9 cellular contexts compared by ENCODE assay signal in the genomic region with DNA sequence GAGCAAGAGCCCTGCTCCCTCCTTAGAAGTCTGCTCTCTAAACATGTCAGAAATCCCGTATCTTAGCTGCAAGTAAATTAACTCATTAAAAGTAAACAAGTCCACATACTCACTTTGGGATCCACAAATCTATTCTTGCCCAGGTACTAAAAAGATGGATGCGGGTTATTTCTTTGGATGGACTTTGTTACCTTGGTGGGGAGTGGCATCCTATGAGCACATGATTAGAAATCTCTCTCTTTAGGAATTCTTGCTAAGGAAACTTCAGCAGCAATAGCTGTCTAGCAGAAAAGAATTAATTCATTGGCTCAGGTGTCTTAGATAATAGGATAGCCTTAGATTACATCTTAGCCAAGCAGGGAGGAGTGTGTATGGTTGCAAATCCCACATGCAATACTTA.
"Had no signal": no experiment of that assay in that cellular context is flagged by ENCODE, and none has a peak within 500 bp of the region (broad histone marks: within the 10 kb centered on the region; RNA-seq: fewer than 3 reads in every experiment).

No MANE protein-coding gene starts in this region.

- H3K36me3 ChIP-seq: HAP-1 had no signal

- H3K4me3 ChIP-seq: GM23338, HAP-1, K562 had no signal

- ATAC-seq: GM23338, HCT116, K562 had no signal

- FAIRE-seq: H1, H54, HTR-8/SVneo, K562 had no signal

- H3K9me3 ChIP-seq: HAP-1 had no signal

- DNase-seq: HFFc6, IMR-90 had no signal
